Comparison of ENCODE assay signal across 1 cellular context in the genomic region with DNA sequence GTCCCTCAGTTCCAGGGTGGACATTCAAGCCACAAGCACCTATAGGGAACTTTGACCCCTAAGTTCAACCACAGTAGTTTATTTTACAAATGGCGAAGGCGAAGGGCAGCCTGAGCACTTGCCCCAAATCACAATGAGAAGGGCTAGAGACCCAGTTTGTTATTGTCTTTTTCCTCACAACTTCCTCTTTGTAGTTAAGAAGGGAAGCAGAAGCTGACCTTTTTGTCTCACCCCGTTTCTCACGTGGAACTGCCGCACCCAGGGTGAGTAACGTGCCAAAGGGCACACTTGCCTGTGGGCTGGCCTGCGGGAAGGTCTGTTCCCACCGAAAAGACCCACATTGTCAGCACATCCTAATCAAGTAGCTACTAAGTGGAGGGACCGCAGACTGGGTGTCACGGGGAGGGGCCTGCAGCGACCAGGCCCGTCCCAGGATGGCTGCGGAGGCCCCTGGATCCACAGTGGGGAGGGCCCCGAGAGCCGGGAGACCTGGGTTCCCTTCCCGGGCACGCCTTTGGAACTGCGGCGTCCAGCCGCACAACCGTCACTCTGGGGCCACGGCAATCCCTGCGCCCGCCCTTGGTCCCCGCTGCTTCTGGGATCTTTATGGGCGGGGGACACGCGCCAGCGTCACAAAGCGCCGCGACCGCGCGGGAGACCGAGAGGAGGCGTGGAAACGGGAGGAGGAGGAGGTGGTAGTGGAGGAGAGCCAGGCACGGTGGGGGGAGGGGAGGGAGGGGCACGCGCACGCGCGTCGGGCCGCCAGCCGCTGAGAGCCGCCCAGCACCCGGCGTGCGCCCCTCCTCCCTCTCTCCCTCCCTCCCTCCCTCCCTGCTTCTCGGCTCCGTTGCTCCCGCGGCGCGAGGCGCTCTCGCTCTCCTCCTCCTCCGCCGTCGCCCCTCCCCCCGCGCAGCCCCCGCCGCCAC.
TF ChIP-seq lines count a peak whose summit lies in the region.

A gene with protein sequence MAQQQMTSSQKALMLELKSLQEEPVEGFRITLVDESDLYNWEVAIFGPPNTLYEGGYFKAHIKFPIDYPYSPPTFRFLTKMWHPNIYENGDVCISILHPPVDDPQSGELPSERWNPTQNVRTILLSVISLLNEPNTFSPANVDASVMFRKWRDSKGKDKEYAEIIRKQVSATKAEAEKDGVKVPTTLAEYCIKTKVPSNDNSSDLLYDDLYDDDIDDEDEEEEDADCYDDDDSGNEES (plus strand): TSS at position 834 of the 926 bp plus-strand sequence. CDS start 598 bp downstream, outside the sequence.

TF ChIP-seq in H1, 55 proteins besides CTCF, POLR2A, EP300 and RAD21:
- TF ChIP-seq NRF1 (IDR thresholded peaks at IDR 0.05; ENCODE audit: low read depth, low read length): peak; percentile 53
- TF ChIP-seq JUND (IDR thresholded peaks at IDR 0.05; ENCODE audit: low read length): no peak
- peak; percentile 48 for TF ChIP-seq KDM4A (IDR thresholded peaks at IDR 0.05; ENCODE audit: low read depth, low read length, severe bottlenecking)
- TF ChIP-seq MAFK (IDR thresholded peaks at IDR 0.05; ENCODE audit: low read depth, low read length): no peak
- peak; percentile 77; the same call in 1 of the 2 replicates for TF ChIP-seq CREB1 (IDR thresholded peaks at IDR 0.05)
- TF ChIP-seq POU5F1 (IDR thresholded peaks at IDR 0.05; ENCODE audit: low read depth, low read length): no peak
- TF ChIP-seq RNF2 (IDR thresholded peaks at IDR 0.05; ENCODE audit: borderline replicate concordance, low read depth, low read length, missing control alignments, poor library complexity, severe bottlenecking): no peak
- no peak for TF ChIP-seq RFX5 (IDR thresholded peaks at IDR 0.05; ENCODE audit: borderline replicate concordance, low read depth, low read length)
- peak; percentile 89 to 95; a peak in 3 of 4 replicates for TF ChIP-seq HDAC2 (IDR thresholded peaks at IDR 0.05; ENCODE audit: borderline replicate concordance in 1 of 2, low read depth in 2 of 2, low read length in 2 of 2)
- TF ChIP-seq, protein P1, sequence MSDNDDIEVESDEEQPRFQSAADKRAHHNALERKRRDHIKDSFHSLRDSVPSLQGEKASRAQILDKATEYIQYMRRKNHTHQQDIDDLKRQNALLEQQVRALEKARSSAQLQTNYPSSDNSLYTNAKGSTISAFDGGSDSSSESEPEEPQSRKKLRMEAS (IDR thresholded peaks at IDR 0.05): peak; percentile 71
- TF ChIP-seq BACH1 (IDR thresholded peaks at IDR 0.05; ENCODE audit: low read length): peak; percentile 68; the same call in 1 of the 2 replicates
- TF ChIP-seq SAP30 (IDR thresholded peaks at IDR 0.05; ENCODE audit: insufficient read depth, insufficient replicate concordance, low read length): no peak
- 0 out of 2 replicates have a peak, but pooled peaks have one; percentile 30 for TF ChIP-seq TBP (IDR thresholded peaks at IDR 0.05; ENCODE audit: low read depth, low read length)
- TF ChIP-seq CBX5 (IDR thresholded peaks at IDR 0.05; ENCODE audit: low read depth, low read length): no peak
- TF ChIP-seq, protein P2, sequence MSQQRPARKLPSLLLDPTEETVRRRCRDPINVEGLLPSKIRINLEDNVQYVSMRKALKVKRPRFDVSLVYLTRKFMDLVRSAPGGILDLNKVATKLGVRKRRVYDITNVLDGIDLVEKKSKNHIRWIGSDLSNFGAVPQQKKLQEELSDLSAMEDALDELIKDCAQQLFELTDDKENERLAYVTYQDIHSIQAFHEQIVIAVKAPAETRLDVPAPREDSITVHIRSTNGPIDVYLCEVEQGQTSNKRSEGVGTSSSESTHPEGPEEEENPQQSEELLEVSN (IDR thresholded peaks at IDR 0.05): no peak; the same call in 1 of the 2 replicates
- TF ChIP-seq POLR2AphosphoS5 (IDR thresholded peaks at IDR 0.05; ENCODE audit: low read depth, low read length): peak; percentile 72
- peak; percentile 55; the same call in 1 of the 2 replicates for TF ChIP-seq RBBP5 (IDR thresholded peaks at IDR 0.05; ENCODE audit: borderline replicate concordance, low read depth, low read length)
- TF ChIP-seq SP4 (IDR thresholded peaks at IDR 0.05; ENCODE audit: low read length): no peak
- TF ChIP-seq TAF1 (IDR thresholded peaks at IDR 0.05; ENCODE audit: low read depth, low read length): peak; percentile 72
- peak; percentile 61 for TF ChIP-seq PHF8 (conservative IDR thresholded peaks at IDR 0.05; ENCODE audit: low read depth, low read length)
- peak; percentile 26; the same call in 1 of the 2 replicates for TF ChIP-seq SUZ12 (IDR thresholded peaks at IDR 0.05; ENCODE audit: low read length)
- peak; percentile 69 for TF ChIP-seq ASH2L (IDR thresholded peaks at IDR 0.05; ENCODE audit: low read length)
- TF ChIP-seq, protein P3, sequence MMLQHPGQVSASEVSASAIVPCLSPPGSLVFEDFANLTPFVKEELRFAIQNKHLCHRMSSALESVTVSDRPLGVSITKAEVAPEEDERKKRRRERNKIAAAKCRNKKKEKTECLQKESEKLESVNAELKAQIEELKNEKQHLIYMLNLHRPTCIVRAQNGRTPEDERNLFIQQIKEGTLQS (IDR thresholded peaks at IDR 0.05; ENCODE audit: insufficient read depth, low read depth, low read length): no peak
- TF ChIP-seq EZH2 (IDR thresholded peaks at IDR 0.05; ENCODE audit: low read depth, low read length, severe bottlenecking): no peak
- TF ChIP-seq TAF7 (optimal IDR thresholded peaks at IDR 0.05; ENCODE audit: borderline replicate concordance, low read depth, low read length): peak; percentile 35
